Comparison of ENCODE assay signal across 18 cellular contexts in genomic region chr16:30664616-30665109, GRCh38. TPM values are rescaled to one million over a fixed set of nuclear protein-coding genes. Genes with fewer than 3 reads are reported as not detected.
DNase-seq lines count a peak whose midpoint lies in the region; ATAC-seq, FAIRE-seq and TF ChIP-seq lines count a peak whose summit lies in the region.
"Had no signal": no experiment of that assay in that cellular context is flagged by ENCODE, and none has a peak within 500 bp of the region (broad histone marks: within the 10 kb centered on the region; RNA-seq: fewer than 3 reads in every experiment).

No MANE protein-coding gene starts in this region.

- TF ChIP-seq CTCF in GM20000 (IDR thresholded peaks at IDR 0.05; ENCODE audit: extremely low read depth, missing control alignments): no peak
- no peak for TF ChIP-seq CTCF in osteoblast (IDR thresholded peaks at IDR 0.05; ENCODE audit: extremely low read depth, low read depth, low read length)
- TF ChIP-seq CTCF in CD8-positive, alpha-beta T cell (IDR thresholded peaks at IDR 0.05): no peak

- peaks cover 36% of the 10 kb centered on the region for H3K36me3 Mint-ChIP-seq in CD4-positive, CD25-positive, alpha-beta regulatory T cell
- H3K36me3 Mint-ChIP-seq in central memory CD8-positive, alpha-beta T cell (ENCODE audit: insufficient read depth): peaks cover 67% of the 10 kb centered on the region
- H3K36me3 Mint-ChIP-seq in CD8-positive, alpha-beta T cell: peaks cover 76% of the 10 kb centered on the region

- no peak for FAIRE-seq in small intestine (lab: Jason Lieb, UNC)

- H3K79me2 ChIP-seq in osteoblast (ENCODE audit: insufficient read depth, low read length): peaks cover 81% of the 10 kb centered on the region

- no peak overlapping the region for H3K27ac ChIP-seq in CD4-positive, CD25-positive, alpha-beta regulatory T cell (ENCODE audit: insufficient read depth, low read length, poor library complexity, severe bottlenecking)
- H3K27ac ChIP-seq in osteoblast (ENCODE audit: low read depth, low read length) (no peak overlapping the region), small intestine (ENCODE audit: low read depth in 1 of 2, low read length in 1 of 2) (no peak overlapping the region)
- H3K27ac ChIP-seq in CD8-positive, alpha-beta T cell (ENCODE audit: low read depth, low read length): no peak overlapping the region
- H3K27ac ChIP-seq: PC-9, SJCRH30 had no signal

- no peak overlapping the region for H3K4me3 ChIP-seq in CD4-positive, CD25-positive, alpha-beta regulatory T cell (ENCODE audit: low read depth, low read length)
- H3K4me3 ChIP-seq in osteoblast (ENCODE audit: insufficient read depth, low read length): no peak overlapping the region
- H3K4me3 ChIP-seq in CD8-positive, alpha-beta T cell (ENCODE audit: low read depth, low read length): no peak overlapping the region
- H3K4me3 ChIP-seq in small intestine (ENCODE audit: low read depth in 1 of 2, low read length in 2 of 2): no peak overlapping the region
- H3K4me3 ChIP-seq: PC-9, SJCRH30 had no signal

- peak overlapping the region in 1 of 4 donors; percentile 47 for H3K4me3 Mint-ChIP-seq in CD4-positive, CD25-positive, alpha-beta regulatory T cell
- peak overlapping the region; percentile 6 for H3K4me3 Mint-ChIP-seq in central memory CD8-positive, alpha-beta T cell
- no peak overlapping the region for H3K4me3 Mint-ChIP-seq in CD8-positive, alpha-beta T cell

- TF ChIP-seq POLR2A in GM18505 (IDR thresholded peaks at IDR 0.05; ENCODE audit: borderline replicate concordance, extremely low read depth, insufficient read depth, insufficient read length): no peak

- peaks cover 73% of the 10 kb centered on the region for H4K20me1 ChIP-seq in osteoblast (ENCODE audit: insufficient read depth, low read length)

- peaks cover 41% of the 10 kb centered on the region for H3K4me1 ChIP-seq in CD4-positive, CD25-positive, alpha-beta regulatory T cell (ENCODE audit: control insufficient read depth, insufficient read depth, low read length, poor library complexity, severe bottlenecking)
- H3K4me1 ChIP-seq in osteoblast (ENCODE audit: insufficient read depth, low read length) (peaks cover 23% of the 10 kb centered on the region), small intestine (ENCODE audit: control insufficient read depth in 2 of 2, insufficient read depth in 1 of 2, low read depth in 1 of 2, low read length in 1 of 2) (peaks cover 0 to 5% of the 10 kb centered on the region in 2 donors)
- H3K4me1 ChIP-seq in CD8-positive, alpha-beta T cell (ENCODE audit: insufficient read depth, low read length): peaks cover 34% of the 10 kb centered on the region

- no peak for ATAC-seq in CD4-positive, CD25-positive, alpha-beta regulatory T cell (ENCODE audit: low read depth in 2 of 2)
- ATAC-seq in central memory CD8-positive, alpha-beta T cell (replicated peaks; ENCODE audit: extremely low read depth, poor library complexity, severe bottlenecking): no peak
- ATAC-seq in GM18505 (IDR thresholded peaks at IDR 0.05; ENCODE audit: unreplicated experiment): no peak
- ATAC-seq in CD8-positive, alpha-beta T cell: no peak

- no peak overlapping the region for H2AFZ ChIP-seq in osteoblast (ENCODE audit: low read length)
- H2AFZ ChIP-seq: PC-9 had no signal

- H3K36me3 ChIP-seq in CD4-positive, CD25-positive, alpha-beta regulatory T cell (ENCODE audit: control insufficient read depth, insufficient read depth, low read length): peaks cover 74% of the 10 kb centered on the region
- H3K36me3 ChIP-seq in osteoblast (ENCODE audit: insufficient read depth, low read length) (peaks cover 81% of the 10 kb centered on the region), small intestine (ENCODE audit: control insufficient read depth in 2 of 2, insufficient read depth in 2 of 2, low read length in 2 of 2) (peaks cover 45 to 47% of the 10 kb centered on the region in 2 donors)
- H3K36me3 ChIP-seq in CD8-positive, alpha-beta T cell (ENCODE audit: insufficient read depth, low read length): peaks cover 77% of the 10 kb centered on the region

- H3K9me3 Mint-ChIP-seq in CD4-positive, CD25-positive, alpha-beta regulatory T cell: no peaks in the 10 kb centered on the region
- H3K9me3 Mint-ChIP-seq in central memory CD8-positive, alpha-beta T cell: no peaks in the 10 kb centered on the region
- H3K9me3 Mint-ChIP-seq in CD8-positive, alpha-beta T cell: no peaks in the 10 kb centered on the region
- H3K9me3 Mint-ChIP-seq: H9 had no signal

- no peaks in the 10 kb centered on the region for H3K27me3 ChIP-seq in CD4-positive, CD25-positive, alpha-beta regulatory T cell (ENCODE audit: control insufficient read depth, insufficient read depth, low read length)
- H3K27me3 ChIP-seq in osteoblast (ENCODE audit: insufficient read depth, low read length): no peaks in the 10 kb centered on the region
- H3K27me3 ChIP-seq in CD8-positive, alpha-beta T cell (ENCODE audit: insufficient read depth, low read length): no peaks in the 10 kb centered on the region
- no peaks in the 10 kb centered on the region for H3K27me3 ChIP-seq in small intestine (ENCODE audit: control insufficient read depth in 2 of 2, insufficient read depth in 2 of 2, low read length in 2 of 2)
- H3K27me3 ChIP-seq: SJCRH30 had no signal

- POLR2A ChIA-PET in CD8-positive, alpha-beta T cell (lab: Charles Lee): interaction anchor here (0.8 to 1.1 kb wide), 3 partner anchors 12 to 33 kb away, joined by 3 to 5 read pairs (median 3); no protein-coding TSS in a partner anchor

- WGBS in small intestine, 3 donors: 91 to 93% (median 93%) methylated on average over 13 to 15 of the region's 15 CpGs

- H3K27ac Mint-ChIP-seq in CD4-positive, CD25-positive, alpha-beta regulatory T cell: peak overlapping the region in 2 of 3 donors; percentile 78 to 91
- no peak overlapping the region for H3K27ac Mint-ChIP-seq in central memory CD8-positive, alpha-beta T cell (ENCODE audit: low read depth)
- no peak overlapping the region for H3K27ac Mint-ChIP-seq in CD8-positive, alpha-beta T cell
- H3K27ac Mint-ChIP-seq: H9 had no signal

- H3K27me3 Mint-ChIP-seq in CD4-positive, CD25-positive, alpha-beta regulatory T cell: no peaks in the 10 kb centered on the region
- no peaks in the 10 kb centered on the region for H3K27me3 Mint-ChIP-seq in central memory CD8-positive, alpha-beta T cell
- H3K27me3 Mint-ChIP-seq in CD8-positive, alpha-beta T cell (ENCODE audit: low read depth): no peaks in the 10 kb centered on the region

- intact Hi-C loops in CD8-positive, alpha-beta T cell (cut with DNase I, micrococcal nuclease): loop anchor here in 1 of 2 experiments (1.0 kb wide), 1 partner anchor 29 kb away; no protein-coding TSS in a partner anchor

- H3K9me3 ChIP-seq in CD4-positive, CD25-positive, alpha-beta regulatory T cell (ENCODE audit: control insufficient read depth in 2 of 2, low read length in 2 of 2): no peaks in the 10 kb centered on the region
- H3K9me3 ChIP-seq in osteoblast (ENCODE audit: low read depth, low read length) (no peaks in the 10 kb centered on the region), small intestine (ENCODE audit: control insufficient read depth, low read depth) (no peaks in the 10 kb centered on the region)
- H3K9me3 ChIP-seq in CD8-positive, alpha-beta T cell (ENCODE audit: low read length): no peaks in the 10 kb centered on the region
- H3K9me3 ChIP-seq: SJCRH30 had no signal

- H3K4me1 Mint-ChIP-seq in CD4-positive, CD25-positive, alpha-beta regulatory T cell: peaks cover 12 to 46% (median 29%) of the 10 kb centered on the region in 4 donors
- peaks cover 43% of the 10 kb centered on the region for H3K4me1 Mint-ChIP-seq in central memory CD8-positive, alpha-beta T cell
- peaks cover 36% of the 10 kb centered on the region for H3K4me1 Mint-ChIP-seq in CD8-positive, alpha-beta T cell (ENCODE audit: low read depth)

- CTCF ChIA-PET in CD8-positive, alpha-beta T cell (lab: Charles Lee): interaction anchor here (2.6 kb wide), 1 partner anchor 29 kb away, joined by 11 read pairs; no protein-coding TSS in a partner anchor

- H3K4me2 ChIP-seq in osteoblast (ENCODE audit: insufficient read depth, low read length): no peak overlapping the region
- H3K4me2 ChIP-seq: PC-9 had no signal

- no peak for DNase-seq in CD4-positive, CD25-positive, alpha-beta regulatory T cell
- peak; percentile 26 for DNase-seq in GM20000 (ENCODE audit: low spot score)
- DNase-seq in central memory CD8-positive, alpha-beta T cell (ENCODE audit: low spot score in 2 of 2): no peak
- DNase-seq in osteoblast (ENCODE audit: insufficient read length, low spot score, missing footprints): peak; percentile 58
- no peak for DNase-seq in CD8-positive, alpha-beta T cell
- DNase-seq in small intestine: no peak
- DNase-seq: ACHN, C1 segment of cervical spinal cord, DMS79 treated with DMSO at 0.1 percent for 48 hours, H9, NCI-H1092 treated with DMSO at 0.1 percent for 48 hours, NCI-H146, NCI-H2029 treated with DMSO at 0.1 percent for 48 hours, NCI-H2171, NCI-H526, PC-9, SJCRH30 had no signal

RNA-seq across cellular contexts. Expression of gene FBRS, which starts 6.4 kb away (rescaled TPM):
- 179 TPM for total RNA-seq in CD4-positive, CD25-positive, alpha-beta regulatory T cell
- polyA plus RNA-seq in CD4-positive, CD25-positive, alpha-beta regulatory T cell: 1 to 10 TPM; 2.3 to 4.2 (median 3.3) TPM
- total RNA-seq in osteoblast: 24.5 and 30.8 TPM in 2 replicates
- 100 to 1,000 TPM; 222 to 224 TPM for total RNA-seq in CD8-positive, alpha-beta T cell
- polyA plus RNA-seq in small intestine: 10 to 100 TPM; 36.2 to 53.7 (median 41.6) TPM

RNA-seq across cellular contexts. Expression of gene PRR14, which starts 13.9 kb away (rescaled TPM):
- total RNA-seq in CD4-positive, CD25-positive, alpha-beta regulatory T cell: 104 TPM
- polyA plus RNA-seq in CD4-positive, CD25-positive, alpha-beta regulatory T cell: 10 to 100 TPM; 12.7 to 15.5 (median 13.8) TPM
- 6.8 and 8.0 TPM in 2 replicates for total RNA-seq in osteoblast
- 10 to 100 TPM; 48.4 to 51.0 TPM for total RNA-seq in CD8-positive, alpha-beta T cell
- 100 to 1,000 TPM in 2 of 3 donors, 10 to 100 TPM in 1; 42.3 to 131 (median 123) TPM for polyA plus RNA-seq in small intestine

RNA-seq across cellular contexts. Expression of gene SRCAP, which starts 34.3 kb away (rescaled TPM):
- total RNA-seq in CD4-positive, CD25-positive, alpha-beta regulatory T cell: 83.0 TPM
- polyA plus RNA-seq in CD4-positive, CD25-positive, alpha-beta regulatory T cell: 10 to 100 TPM in 1 of 4 donors, 1 to 10 TPM in 3; 4.9 to 12.4 (median 7.5) TPM
- total RNA-seq in osteoblast: 16.3 and 19.2 TPM in 2 replicates
- 10 to 100 TPM; 70.1 to 85.6 TPM for total RNA-seq in CD8-positive, alpha-beta T cell
- 10 to 100 TPM in 1 of 3 donors, 1 to 10 TPM in 2; 1.6 to 23.0 (median 4.5) TPM for polyA plus RNA-seq in small intestine

RNA-seq across cellular contexts. Expression of gene ZNF689, which starts 54.5 kb away (rescaled TPM):
- 14.0 TPM for total RNA-seq in CD4-positive, CD25-positive, alpha-beta regulatory T cell
- 10 to 100 TPM in 2 of 4 donors, 1 to 10 TPM in 2; 8.1 to 16.0 (median 12.2) TPM for polyA plus RNA-seq in CD4-positive, CD25-positive, alpha-beta regulatory T cell
- total RNA-seq in osteoblast: 7.1 and 8.3 TPM in 2 replicates
- total RNA-seq in CD8-positive, alpha-beta T cell: 10 to 100 TPM; 15.6 to 17.5 TPM
- 1 to 10 TPM; 5.7 to 7.2 (median 6.9) TPM for polyA plus RNA-seq in small intestine

Comparison
In these comparisons a context has a peak if more than half of its experiments do, and no peak if none do; other contexts are left out.
1. DNase-seq: peak in GM20000 (single experiment) and osteoblast (single experiment); none in CD4-positive, CD25-positive, alpha-beta regulatory T cell (0 of 3), central memory CD8-positive, alpha-beta T cell (0 of 2), CD8-positive, alpha-beta T cell (0 of 7) and small intestine (single experiment).
2. H3K27ac Mint-ChIP-seq: peak in CD4-positive, CD25-positive, alpha-beta regulatory T cell (2 of 3); none in central memory CD8-positive, alpha-beta T cell (single experiment) and CD8-positive, alpha-beta T cell (single experiment).